In genomic region chr4:165493359-165493758, GRCh38 we compare ENCODE assay signal across 8 cellular contexts.
DNase-seq lines count a peak whose midpoint lies in the region; ATAC-seq, FAIRE-seq and TF ChIP-seq lines count a peak whose summit lies in the region.

No MANE protein-coding gene starts in this region.

- TF ChIP-seq CTCF in A673 (conservative IDR thresholded peaks at IDR 0.05; ENCODE audit: low read depth, low read length) (peak; percentile 92), Panc1 (IDR thresholded peaks at IDR 0.05) (peak; percentile 79), pancreas (IDR thresholded peaks at IDR 0.05) (peak in 3 of 4 donors; percentile 39 to 56 (median 47)), type B pancreatic cell (conservative IDR thresholded peaks at IDR 0.05) (peak; percentile 83)

- peaks cover 18% of the 10 kb centered on the region for H3K27me3 Mint-ChIP-seq in activated T-helper 1 cell treated with anti-CD3 and anti-CD28 coated beads, Interleukin-12 subunit alpha, Interleukin-12 subunit beta, Interleukin-2, Interleukin-4 antibody, amounts not matched to agents 30 ng/mL and 10 ng/mL and 1 ng/mL, durations not matched to agents 14 hours and 24 hours and 36 hours (ENCODE audit: insufficient read depth)
- peaks cover 11% of the 10 kb centered on the region for H3K27me3 Mint-ChIP-seq in type B pancreatic cell

- no peak overlapping the region for H3K27ac Mint-ChIP-seq in activated T-helper 1 cell treated with anti-CD3 and anti-CD28 coated beads, Interleukin-12 subunit alpha, Interleukin-12 subunit beta, Interleukin-2, Interleukin-4 antibody, amounts not matched to agents 30 ng/mL and 10 ng/mL and 1 ng/mL, durations not matched to agents 14 hours and 24 hours and 36 hours
- no peak overlapping the region for H3K27ac Mint-ChIP-seq in type B pancreatic cell

- ATAC-seq in GM18861 (IDR thresholded peaks at IDR 0.05; ENCODE audit: unreplicated experiment), result peak; percentile 92
- peak; percentile 97 for ATAC-seq in HG03095 (IDR thresholded peaks at IDR 0.05; ENCODE audit: unreplicated experiment)
- ATAC-seq in Panc1, result peak; percentile 99
- peak; percentile 92 to 100 (median 98) for ATAC-seq in pancreas

- H3K4me3 ChIP-seq in A673 (ENCODE audit: low read depth, low read length, poor library complexity, severe bottlenecking) (no peak overlapping the region), Panc1 (ENCODE audit: low read depth in 2 of 2, low read length in 2 of 2) (no peak overlapping the region), pancreas (peak overlapping the region in 1 of 4 donors; percentile 9)

- no peak overlapping the region for H3K27ac ChIP-seq in A673 (ENCODE audit: low read depth, low read length, poor library complexity, severe bottlenecking)
- H3K27ac ChIP-seq in Panc1 (ENCODE audit: low read length), result no peak overlapping the region
- no peak overlapping the region for H3K27ac ChIP-seq in pancreas

- BruUV-seq in A673 (replicated peaks; lab: Mats Ljungman, UMichigan) (no TSS peak), Panc1 (replicated peaks; lab: Mats Ljungman, UMichigan) (no TSS peak)

- POLR2A ChIA-PET in A673 (lab: Charles Lee; ENCODE audit: low non-redundant PET) (interaction anchor here (0.8 kb wide), 1 partner anchor 78 kb away, joined by 4 read pairs; no protein-coding TSS in a partner anchor), Panc1 (lab: Charles Lee) (no interaction called here)

- CTCF ChIA-PET in A673 (lab: Charles Lee), result interaction anchor here (0.6 to 1.6 kb wide), 8 partner anchors 13 to 673 kb away, joined by 3 to 10 read pairs (median 4); no protein-coding TSS in a partner anchor
- CTCF ChIA-PET in Panc1 (lab: Charles Lee), result interaction anchor here (0.7 to 1.1 kb wide), 4 partner anchors 44 to 598 kb away, joined by 3 to 7 read pairs (median 4); no protein-coding TSS in a partner anchor

- no peak overlapping the region for H3K4me3 Mint-ChIP-seq in activated T-helper 1 cell treated with anti-CD3 and anti-CD28 coated beads, Interleukin-12 subunit alpha, Interleukin-12 subunit beta, Interleukin-2, Interleukin-4 antibody, amounts not matched to agents 30 ng/mL and 10 ng/mL and 1 ng/mL, durations not matched to agents 14 hours and 24 hours and 36 hours
- peak overlapping the region; percentile 24 for H3K4me3 Mint-ChIP-seq in type B pancreatic cell

- peak; percentile 88 for DNase-seq in A673 (ENCODE audit: low spot score)
- DNase-seq in Panc1 (ENCODE audit: low read depth, low spot score), result peak; percentile 33
- peak; percentile 41 for DNase-seq in activated T-helper 1 cell treated with anti-CD3 and anti-CD28 coated beads, Interleukin-12 subunit alpha, Interleukin-12 subunit beta, Interleukin-2, Interleukin-4 antibody, amounts not matched to agents 30 ng/mL and 10 ng/mL and 1 ng/mL, durations not matched to agents 14 hours and 24 hours and 36 hours (ENCODE audit: low spot score)
- peak; percentile 47 for DNase-seq in foreskin melanocyte
- peak; percentile 44 to 84 (median 67) for DNase-seq in pancreas
- no peak for DNase-seq in type B pancreatic cell (ENCODE audit: extremely low spot score, unreplicated experiment)

- H3K9me3 ChIP-seq in A673 (ENCODE audit: low read depth, low read length, poor library complexity, severe bottlenecking), result no peaks in the 10 kb centered on the region
- no peaks in the 10 kb centered on the region for H3K9me3 ChIP-seq in Panc1 (ENCODE audit: control insufficient read depth, insufficient read depth, low read depth, low read length)
- no peaks in the 10 kb centered on the region for H3K9me3 ChIP-seq in pancreas

- H3K36me3 ChIP-seq in A673 (ENCODE audit: insufficient read depth, low read length, poor library complexity, severe bottlenecking) (no peaks in the 10 kb centered on the region), Panc1 (ENCODE audit: control insufficient read depth, insufficient read depth, low read length) (no peaks in the 10 kb centered on the region), pancreas (no peaks in the 10 kb centered on the region)

- peaks cover 8% of the 10 kb centered on the region for H3K4me1 ChIP-seq in A673 (ENCODE audit: insufficient read depth, low read length, poor library complexity, severe bottlenecking)
- peaks cover 2% of the 10 kb centered on the region; the same call in 1 of the 2 replicates for H3K4me1 ChIP-seq in Panc1 (ENCODE audit: control insufficient read depth, insufficient read depth, low read length)
- H3K4me1 ChIP-seq in pancreas, result no peaks in the 10 kb centered on the region

- intact Hi-C loops in A673 (cut with micrococcal nuclease; ENCODE audit: unreplicated experiment) (loop anchor here (1.0 to 5.0 kb wide), 4 partner anchors 44 to 1099 kb away; no protein-coding TSS in a partner anchor), Panc1 (cut with micrococcal nuclease; ENCODE audit: unreplicated experiment) (loop anchor here (2.0 kb wide), 1 partner anchor 599 kb away; no protein-coding TSS in a partner anchor), pancreas (cut with DNase I) (no loop called here)
- intact Hi-C loops in activated T-helper 1 cell treated with anti-CD3 and anti-CD28 coated beads, Interleukin-12 subunit alpha, Interleukin-12 subunit beta, Interleukin-2, Interleukin-4 antibody, amounts not matched to agents 30 ng/mL and 10 ng/mL and 1 ng/mL, durations not matched to agents 14 hours and 24 hours and 36 hours (cut with micrococcal nuclease), result loop anchor here (1.0 kb wide), 2 partner anchors 44 to 599 kb away; no protein-coding TSS in a partner anchor

- FAIRE-seq in pancreas (lab: Jason Lieb, UNC), result no peak

- WGBS in pancreas, 2 donors, result 8 to 12% methylated on average over 18 of the region's 18 CpGs

- H3K36me3 Mint-ChIP-seq in activated T-helper 1 cell treated with anti-CD3 and anti-CD28 coated beads, Interleukin-12 subunit alpha, Interleukin-12 subunit beta, Interleukin-2, Interleukin-4 antibody, amounts not matched to agents 30 ng/mL and 10 ng/mL and 1 ng/mL, durations not matched to agents 14 hours and 24 hours and 36 hours (ENCODE audit: low read depth), result no peaks in the 10 kb centered on the region
- H3K36me3 Mint-ChIP-seq in type B pancreatic cell, result peaks cover 5% of the 10 kb centered on the region

- no peaks in the 10 kb centered on the region for H3K9me3 Mint-ChIP-seq in activated T-helper 1 cell treated with anti-CD3 and anti-CD28 coated beads, Interleukin-12 subunit alpha, Interleukin-12 subunit beta, Interleukin-2, Interleukin-4 antibody, amounts not matched to agents 30 ng/mL and 10 ng/mL and 1 ng/mL, durations not matched to agents 14 hours and 24 hours and 36 hours
- H3K9me3 Mint-ChIP-seq in type B pancreatic cell, result no peaks in the 10 kb centered on the region

- in situ Hi-C loops in Panc1 (cut with HindIII; ENCODE audit: low pct_unique_long_range_greater_than_20kb, low sequenced_read_pairs), result no loop called here

- H3K4me1 Mint-ChIP-seq in activated T-helper 1 cell treated with anti-CD3 and anti-CD28 coated beads, Interleukin-12 subunit alpha, Interleukin-12 subunit beta, Interleukin-2, Interleukin-4 antibody, amounts not matched to agents 30 ng/mL and 10 ng/mL and 1 ng/mL, durations not matched to agents 14 hours and 24 hours and 36 hours (ENCODE audit: low read depth), result peaks cover 5% of the 10 kb centered on the region
- H3K4me1 Mint-ChIP-seq in type B pancreatic cell (ENCODE audit: unreplicated experiment), result peaks cover 4% of the 10 kb centered on the region

- no peaks in the 10 kb centered on the region for H3K27me3 ChIP-seq in A673 (replicated peaks; ENCODE audit: insufficient read depth, low read depth, low read length, poor library complexity)
- no peaks in the 10 kb centered on the region; the same call in 1 of the 2 replicates for H3K27me3 ChIP-seq in Panc1 (ENCODE audit: control insufficient read depth, insufficient read depth, low read length)
- no peaks in the 10 kb centered on the region for H3K27me3 ChIP-seq in pancreas

Comparison
In these comparisons a context has a peak if more than half of its experiments do, and no peak if none do; other contexts are left out.
1. intact Hi-C loops: an anchor here in A673 (1.0 to 5.0 kb wide), Panc1 (2.0 kb wide) and activated T-helper 1 cell treated with anti-CD3 and anti-CD28 coated beads, Interleukin-12 subunit alpha, Interleukin-12 subunit beta, Interleukin-2, Interleukin-4 antibody, amounts not matched to agents 30 ng/mL and 10 ng/mL and 1 ng/mL, durations not matched to agents 14 hours and 24 hours and 36 hours (1.0 kb wide); none called in pancreas.